In the genomic region with DNA sequence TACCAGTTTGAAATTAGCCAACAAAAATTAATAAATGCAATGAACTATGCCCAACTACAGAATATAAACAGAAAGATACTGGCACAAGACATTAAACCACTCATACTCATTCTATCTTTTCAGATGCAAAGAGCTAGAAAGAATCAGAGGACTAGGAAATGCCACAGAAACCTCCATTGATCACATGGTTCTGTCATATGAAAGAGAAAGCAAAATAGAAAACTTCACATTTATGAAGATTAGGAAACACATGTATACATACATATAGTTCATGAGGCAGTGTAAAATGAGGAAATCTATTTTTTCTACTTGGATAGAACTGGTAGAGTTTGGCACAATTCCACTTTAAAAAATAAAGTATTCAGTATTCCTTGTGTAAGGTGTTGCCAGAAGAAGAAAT, we compare ENCODE assay signal across 9 cellular contexts.
A peak's percentile ranks its signal among the peaks of the same experiment; 100 is the strongest.
DNase-seq lines count a peak whose midpoint lies in the region; ATAC-seq and TF ChIP-seq lines count a peak whose summit lies in the region.
"Had no signal": no experiment of that assay in that cellular context is flagged by ENCODE, and none has a peak within 500 bp of the region (broad histone marks: within the 10 kb centered on the region; RNA-seq: fewer than 3 reads in every experiment).

No MANE protein-coding gene starts in this region.

- no peaks in the 10 kb centered on the region for H3K79me2 ChIP-seq in trophoblast cell (ENCODE audit: control insufficient read depth, insufficient read depth, low read length, poor library complexity)

- H3K23ac ChIP-seq in trophoblast cell (ENCODE audit: low read length), result no peak overlapping the region

- no peak overlapping the region for H3K18ac ChIP-seq in trophoblast cell (ENCODE audit: low read length)

- H2BK5ac ChIP-seq in trophoblast cell (ENCODE audit: low read depth, low read length, poor library complexity), result no peak overlapping the region

- TF ChIP-seq EP300 in esophagus muscularis mucosa (IDR thresholded peaks at IDR 0.05), result no peak

- CTCF ChIA-PET in activated naive CD4-positive, alpha-beta T cell treated with anti-CD3 and anti-CD28 coated beads for 36 hours (lab: Charles Lee), result interaction anchor here (1.6 to 2.8 kb wide), 4 partner anchors 11 to 127 kb away, joined by 3 to 17 read pairs (median 5); no protein-coding TSS in a partner anchor
- CTCF ChIA-PET in T-cell (lab: Charles Lee), result interaction anchor here in 1 of 2 donors (0.5 to 1.5 kb wide), 4 partner anchors 11 to 111 kb away, joined by 3 to 7 read pairs (median 5); no protein-coding TSS in a partner anchor

- H3K27me3 ChIP-seq in thymus (ENCODE audit: control insufficient read depth, insufficient read depth) (no peaks in the 10 kb centered on the region), esophagus muscularis mucosa (no peaks in the 10 kb centered on the region), trophoblast cell (ENCODE audit: insufficient read depth, low read length) (no peaks in the 10 kb centered on the region)

- H3K27me3 Mint-ChIP-seq in activated naive CD4-positive, alpha-beta T cell treated with anti-CD3 and anti-CD28 coated beads for 36 hours (ENCODE audit: low read depth), result no peaks in the 10 kb centered on the region
- H3K27me3 Mint-ChIP-seq in T-cell, result no peaks in the 10 kb centered on the region

- no peak overlapping the region for H3K9ac ChIP-seq in trophoblast cell (ENCODE audit: low read length)

- H3K9me3 Mint-ChIP-seq in activated naive CD4-positive, alpha-beta T cell treated with anti-CD3 and anti-CD28 coated beads for 36 hours, result no peaks in the 10 kb centered on the region
- H3K9me3 Mint-ChIP-seq in T-cell, result no peaks in the 10 kb centered on the region

- DNase-seq in activated naive CD4-positive, alpha-beta T cell treated with anti-CD3 and anti-CD28 coated beads for 36 hours, result no peak
- no peak for DNase-seq in activated naive CD4-positive, alpha-beta T cell treated with Interleukin-2 at 50 U/mL for 16 hours
- no peak for DNase-seq in T-cell
- no peak for DNase-seq in esophagus muscularis mucosa (ENCODE audit: extremely low spot score)
- DNase-seq in NK-92 treated with Interleukin-12 subunit alpha and Interleukin-12 subunit beta, amount 100 ng/mL, for 24 hours (lab: John Stamatoyannopoulos, UW), result no peak
- DNase-seq in trophoblast cell, result no peak
- DNase-seq: C1 segment of cervical spinal cord had no signal

- peaks cover 17% of the 10 kb centered on the region for H3K4me1 ChIP-seq in thymus (ENCODE audit: control insufficient read depth, insufficient read depth, low read length)
- peaks cover 10 to 20% (median 13%) of the 10 kb centered on the region in 4 donors for H3K4me1 ChIP-seq in esophagus muscularis mucosa
- peaks cover 15 to 21% of the 10 kb centered on the region in 2 experiments for H3K4me1 ChIP-seq in trophoblast cell (ENCODE audit: control insufficient read depth in 1 of 2, insufficient read depth in 2 of 2, low read length in 2 of 2)

- H3K27ac Mint-ChIP-seq in activated naive CD4-positive, alpha-beta T cell treated with anti-CD3 and anti-CD28 coated beads for 36 hours, result peak overlapping the region; percentile 99
- peak overlapping the region; percentile 98 to 99 for H3K27ac Mint-ChIP-seq in T-cell

- H3K27ac ChIP-seq in thymus (ENCODE audit: low read depth) (peak overlapping the region; percentile 58), esophagus muscularis mucosa (replicated peaks in 1 of 4) (no peak overlapping the region), trophoblast cell (ENCODE audit: low read depth, low read length) (no peak overlapping the region)

- H3K4ac ChIP-seq in trophoblast cell (ENCODE audit: low read depth, low read length), result no peak overlapping the region

- no peak for TF ChIP-seq POLR2A in esophagus muscularis mucosa (IDR thresholded peaks at IDR 0.05; ENCODE audit: low read depth)

- peaks cover 13% of the 10 kb centered on the region for H3K36me3 Mint-ChIP-seq in activated naive CD4-positive, alpha-beta T cell treated with anti-CD3 and anti-CD28 coated beads for 36 hours (ENCODE audit: low read depth)
- H3K36me3 Mint-ChIP-seq in T-cell, result peaks cover 2% of the 10 kb centered on the region

- peaks cover 89% of the 10 kb centered on the region for H3K4me1 Mint-ChIP-seq in activated naive CD4-positive, alpha-beta T cell treated with anti-CD3 and anti-CD28 coated beads for 36 hours (ENCODE audit: low read depth)
- H3K4me1 Mint-ChIP-seq in T-cell, result peaks cover 75 to 84% (median 79%) of the 10 kb centered on the region in 3 donors

- peak; percentile 80 for ATAC-seq in HG02973 (IDR thresholded peaks at IDR 0.05; ENCODE audit: unreplicated experiment)
- peak; percentile 59 to 72 (median 64) for ATAC-seq in T-cell (replicated peaks in 1 of 4)

- H3K14ac ChIP-seq in trophoblast cell (ENCODE audit: low read length), result no peak overlapping the region

- H3K4me3 ChIP-seq in thymus (ENCODE audit: low read length) (no peak overlapping the region), esophagus muscularis mucosa (no peak overlapping the region), trophoblast cell (ENCODE audit: low read depth, low read length) (no peak overlapping the region)

- TF ChIP-seq CTCF in esophagus muscularis mucosa (IDR thresholded peaks at IDR 0.05), result no peak

- POLR2A ChIA-PET in T-cell (lab: Charles Lee), result interaction anchor here in 1 of 2 donors (0.6 kb wide), 1 partner anchor 17 kb away, joined by 3 read pairs; no protein-coding TSS in a partner anchor

- peaks cover 3% of the 10 kb centered on the region for H3K79me1 ChIP-seq in trophoblast cell (ENCODE audit: low read length)

- no peak overlapping the region for H2AK5ac ChIP-seq in trophoblast cell (ENCODE audit: low read length)

- H3K9me3 ChIP-seq in thymus (ENCODE audit: control insufficient read depth) (no peaks in the 10 kb centered on the region), esophagus muscularis mucosa (no peaks in the 10 kb centered on the region), trophoblast cell (ENCODE audit: insufficient read depth, low read depth, low read length) (no peaks in the 10 kb centered on the region)

- H4K91ac ChIP-seq in trophoblast cell (ENCODE audit: low read depth, low read length), result no peak overlapping the region

- no peak overlapping the region for H4K12ac ChIP-seq in trophoblast cell (ENCODE audit: low read depth, low read length)

- H3K4me3 Mint-ChIP-seq in activated naive CD4-positive, alpha-beta T cell treated with anti-CD3 and anti-CD28 coated beads for 36 hours, result peak overlapping the region; percentile 33
- peak overlapping the region; percentile 21 to 62 (median 32) for H3K4me3 Mint-ChIP-seq in T-cell

- intact Hi-C loops in activated naive CD4-positive, alpha-beta T cell treated with anti-CD3 and anti-CD28 coated beads for 36 hours (cut with micrococcal nuclease), result loop anchor here (5.0 kb wide), 3 partner anchors 33 to 1202 kb away; no protein-coding TSS in a partner anchor
- intact Hi-C loops in esophagus muscularis mucosa (cut with DNase I), result no loop called here

- H3K4me2 ChIP-seq in trophoblast cell (ENCODE audit: low read length), result no peak overlapping the region

- no peak overlapping the region for H2BK12ac ChIP-seq in trophoblast cell (ENCODE audit: low read length)

- H4K8ac ChIP-seq in trophoblast cell (ENCODE audit: low read depth, low read length), result no peak overlapping the region

- no peaks in the 10 kb centered on the region for H3K36me3 ChIP-seq in thymus (ENCODE audit: control insufficient read depth, insufficient read depth)
- no peaks in the 10 kb centered on the region for H3K36me3 ChIP-seq in esophagus muscularis mucosa
- H3K36me3 ChIP-seq in trophoblast cell (ENCODE audit: control insufficient read depth in 1 of 2, insufficient read depth in 2 of 2, low read length in 2 of 2), result no peaks in the 10 kb centered on the region

- no peak overlapping the region for H2AFZ ChIP-seq in trophoblast cell (ENCODE audit: insufficient read depth, low read length, poor library complexity)

- no peak overlapping the region for H2BK120ac ChIP-seq in trophoblast cell (ENCODE audit: insufficient read depth, low read length, poor library complexity)
